1 cellular context compared by ENCODE assay signal in the genomic region with DNA sequence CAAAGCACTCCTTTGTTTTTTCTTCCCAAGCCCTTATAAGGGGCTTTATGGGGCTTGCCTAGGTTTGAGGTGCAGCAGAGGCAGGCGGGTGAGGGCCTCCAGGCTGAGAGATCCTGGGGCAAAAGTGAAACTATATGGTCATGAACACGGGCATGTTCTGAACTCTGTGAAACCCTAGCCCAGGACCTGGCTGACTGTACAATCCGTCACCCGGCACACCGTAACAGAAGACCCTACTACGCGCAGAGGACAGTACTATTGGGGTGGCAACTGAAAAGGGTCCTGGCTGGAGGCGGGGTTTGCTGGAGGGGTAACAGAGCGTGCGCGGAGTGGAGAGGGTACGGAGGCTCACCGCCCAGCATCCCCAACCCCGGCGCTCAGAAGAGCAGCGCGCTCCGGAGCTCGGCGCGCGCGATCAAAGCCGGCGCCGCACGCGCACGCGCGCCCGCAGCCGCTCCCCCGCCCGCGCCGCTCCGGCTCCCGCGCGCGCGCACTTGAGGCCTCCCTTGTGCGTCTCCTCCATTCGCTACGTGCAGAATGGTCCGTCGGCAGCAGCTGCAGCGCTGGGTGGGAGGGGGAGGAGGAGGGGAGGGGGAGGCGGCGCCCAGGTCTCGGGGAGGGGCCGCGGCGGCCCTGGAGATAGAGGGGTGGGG.
TF ChIP-seq lines count a peak whose summit lies in the region.

No MANE protein-coding gene starts in this region.

TF ChIP-seq in IMR-90, 13 proteins besides CTCF, POLR2A, EP300 and RAD21:
- TF ChIP-seq MAZ (IDR thresholded peaks at IDR 0.05; ENCODE audit: borderline replicate concordance, low read depth, low read length) = peak; percentile 94
- TF ChIP-seq, protein P1, sequence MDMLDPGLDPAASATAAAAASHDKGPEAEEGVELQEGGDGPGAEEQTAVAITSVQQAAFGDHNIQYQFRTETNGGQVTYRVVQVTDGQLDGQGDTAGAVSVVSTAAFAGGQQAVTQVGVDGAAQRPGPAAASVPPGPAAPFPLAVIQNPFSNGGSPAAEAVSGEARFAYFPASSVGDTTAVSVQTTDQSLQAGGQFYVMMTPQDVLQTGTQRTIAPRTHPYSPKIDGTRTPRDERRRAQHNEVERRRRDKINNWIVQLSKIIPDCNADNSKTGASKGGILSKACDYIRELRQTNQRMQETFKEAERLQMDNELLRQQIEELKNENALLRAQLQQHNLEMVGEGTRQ (IDR thresholded peaks at IDR 0.05; ENCODE audit: low read depth, low read length) = no peak
- 0 out of 2 replicates have a peak, but pooled peaks have one; percentile 2 for TF ChIP-seq SMC3 (IDR thresholded peaks at IDR 0.05; ENCODE audit: low read depth, low read length)
- peak; percentile 34 for TF ChIP-seq BHLHE40 (IDR thresholded peaks at IDR 0.05; ENCODE audit: low read depth, low read length)
